2 cellular contexts compared by ENCODE assay signal in the genomic region with DNA sequence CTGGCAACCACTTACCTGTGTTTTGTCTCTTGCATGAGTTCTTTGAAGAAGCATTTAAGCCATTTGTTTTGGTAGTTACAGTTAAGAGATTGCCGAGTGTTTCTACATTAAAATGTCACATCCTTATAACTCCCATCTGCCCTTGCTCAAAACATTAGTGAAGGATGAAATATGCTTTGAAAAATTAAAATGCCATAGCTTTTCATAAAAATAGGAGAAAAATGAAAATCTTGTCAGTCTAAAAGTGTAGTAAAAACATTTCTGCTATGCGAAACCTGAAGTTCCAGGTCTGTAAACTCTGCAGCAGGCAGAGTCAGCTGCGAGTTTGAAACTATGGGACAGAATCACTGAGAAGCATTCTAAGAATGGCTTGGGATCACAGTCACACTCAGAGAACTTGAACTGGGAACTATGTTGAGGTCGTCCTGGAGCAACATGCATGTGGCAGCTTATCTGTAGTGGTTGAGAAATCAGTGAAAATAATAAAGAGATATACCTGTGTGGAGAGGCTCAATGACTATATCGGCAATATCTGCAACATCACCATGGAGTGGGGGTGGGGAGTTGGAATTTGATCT.
A peak's percentile ranks its signal among the peaks of the same experiment; 100 is the strongest.
TF ChIP-seq lines count a peak whose summit lies in the region.

No MANE protein-coding gene starts in this region.

TF ChIP-seq in HepG2, 621 proteins besides CTCF, POLR2A, EP300 and RAD21 (continued from another document):
- TF ChIP-seq, protein P1, sequence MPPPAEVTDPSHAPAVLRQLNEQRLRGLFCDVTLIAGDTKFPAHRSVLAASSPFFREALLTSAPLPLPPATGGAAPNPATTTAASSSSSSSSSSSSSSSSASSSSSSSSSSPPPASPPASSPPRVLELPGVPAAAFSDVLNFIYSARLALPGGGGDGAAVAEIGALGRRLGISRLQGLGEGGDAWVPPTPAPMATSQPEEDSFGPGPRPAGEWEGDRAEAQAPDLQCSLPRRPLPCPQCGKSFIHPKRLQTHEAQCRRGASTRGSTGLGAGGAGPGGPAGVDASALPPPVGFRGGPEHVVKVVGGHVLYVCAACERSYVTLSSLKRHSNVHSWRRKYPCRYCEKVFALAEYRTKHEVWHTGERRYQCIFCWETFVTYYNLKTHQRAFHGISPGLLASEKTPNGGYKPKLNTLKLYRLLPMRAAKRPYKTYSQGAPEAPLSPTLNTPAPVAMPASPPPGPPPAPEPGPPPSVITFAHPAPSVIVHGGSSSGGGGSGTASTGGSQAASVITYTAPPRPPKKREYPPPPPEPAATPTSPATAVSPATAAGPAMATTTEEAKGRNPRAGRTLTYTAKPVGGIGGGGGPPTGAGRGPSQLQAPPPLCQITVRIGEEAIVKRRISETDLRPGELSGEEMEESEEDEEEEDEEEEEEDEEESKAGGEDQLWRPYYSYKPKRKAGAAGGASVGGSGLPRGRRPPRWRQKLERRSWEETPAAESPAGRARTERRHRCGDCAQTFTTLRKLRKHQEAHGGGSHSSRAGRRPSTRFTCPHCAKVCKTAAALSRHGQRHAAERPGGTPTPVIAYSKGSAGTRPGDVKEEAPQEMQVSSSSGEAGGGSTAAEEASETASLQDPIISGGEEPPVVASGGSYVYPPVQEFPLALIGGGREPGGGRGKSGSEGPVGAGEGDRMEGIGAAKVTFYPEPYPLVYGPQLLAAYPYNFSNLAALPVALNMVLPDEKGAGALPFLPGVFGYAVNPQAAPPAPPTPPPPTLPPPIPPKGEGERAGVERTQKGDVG (CRISPR knock-in tag; IDR thresholded peaks at IDR 0.05; ENCODE audit: borderline replicate concordance), result no peak
- TF ChIP-seq BCL6 (CRISPR knock-in tag; IDR thresholded peaks at IDR 0.05), result peak; percentile 56

TF ChIP-seq in WTC11, 78 proteins besides CTCF, POLR2A, EP300 and RAD21 (continued from another document):
- no peak for TF ChIP-seq ZNF423 (CRISPR knock-in tag; IDR thresholded peaks at IDR 0.05)
- no peak for TF ChIP-seq ESRRA (CRISPR knock-in tag; IDR thresholded peaks at IDR 0.05; ENCODE audit: borderline replicate concordance)
- no peak for TF ChIP-seq IRF2 (CRISPR knock-in tag; IDR thresholded peaks at IDR 0.05; ENCODE audit: borderline replicate concordance, low read depth)
- TF ChIP-seq, protein P2, sequence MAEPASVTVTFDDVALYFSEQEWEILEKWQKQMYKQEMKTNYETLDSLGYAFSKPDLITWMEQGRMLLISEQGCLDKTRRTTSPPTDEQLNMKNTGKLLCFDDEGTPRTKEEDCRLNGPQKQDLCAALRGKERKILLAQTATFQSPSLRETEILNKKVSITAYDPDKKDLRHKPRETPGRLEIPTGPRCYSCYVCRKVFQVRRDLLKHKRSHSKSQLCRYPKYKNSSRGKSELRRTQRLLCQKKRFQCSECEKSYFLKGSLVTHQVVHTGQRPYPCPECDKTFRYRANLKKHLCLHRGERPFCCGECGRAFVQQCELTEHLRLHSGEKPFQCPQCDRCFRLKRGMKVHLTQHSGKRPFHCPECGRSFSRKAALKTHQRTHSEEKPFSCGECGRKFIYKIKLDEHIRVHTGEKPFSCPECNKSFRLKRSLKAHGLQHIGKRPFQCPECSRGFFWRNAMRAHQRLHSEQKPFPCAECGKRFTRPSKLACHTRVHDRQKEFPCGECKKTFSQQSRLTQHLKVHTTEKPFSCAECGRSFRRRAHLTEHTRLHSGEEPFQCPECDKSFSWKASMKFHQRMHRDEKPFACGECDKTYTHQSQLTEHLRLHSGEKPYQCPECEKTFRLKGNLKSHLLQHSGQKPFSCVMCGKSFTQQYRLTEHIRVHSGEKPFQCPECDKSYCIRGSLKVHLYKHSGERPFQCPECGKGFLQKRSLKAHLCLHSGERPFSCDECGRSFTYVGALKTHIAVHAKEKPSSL (CRISPR knock-in tag; conservative IDR thresholded peaks at IDR 0.05), result no peak
- TF ChIP-seq, protein P3, sequence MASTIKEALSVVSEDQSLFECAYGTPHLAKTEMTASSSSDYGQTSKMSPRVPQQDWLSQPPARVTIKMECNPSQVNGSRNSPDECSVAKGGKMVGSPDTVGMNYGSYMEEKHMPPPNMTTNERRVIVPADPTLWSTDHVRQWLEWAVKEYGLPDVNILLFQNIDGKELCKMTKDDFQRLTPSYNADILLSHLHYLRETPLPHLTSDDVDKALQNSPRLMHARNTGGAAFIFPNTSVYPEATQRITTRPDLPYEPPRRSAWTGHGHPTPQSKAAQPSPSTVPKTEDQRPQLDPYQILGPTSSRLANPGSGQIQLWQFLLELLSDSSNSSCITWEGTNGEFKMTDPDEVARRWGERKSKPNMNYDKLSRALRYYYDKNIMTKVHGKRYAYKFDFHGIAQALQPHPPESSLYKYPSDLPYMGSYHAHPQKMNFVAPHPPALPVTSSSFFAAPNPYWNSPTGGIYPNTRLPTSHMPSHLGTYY (CRISPR knock-in tag; IDR thresholded peaks at IDR 0.05), result no peak
- no peak for TF ChIP-seq OVOL2 (CRISPR knock-in tag; IDR thresholded peaks at IDR 0.05; ENCODE audit: borderline replicate concordance)
- TF ChIP-seq, protein P4, sequence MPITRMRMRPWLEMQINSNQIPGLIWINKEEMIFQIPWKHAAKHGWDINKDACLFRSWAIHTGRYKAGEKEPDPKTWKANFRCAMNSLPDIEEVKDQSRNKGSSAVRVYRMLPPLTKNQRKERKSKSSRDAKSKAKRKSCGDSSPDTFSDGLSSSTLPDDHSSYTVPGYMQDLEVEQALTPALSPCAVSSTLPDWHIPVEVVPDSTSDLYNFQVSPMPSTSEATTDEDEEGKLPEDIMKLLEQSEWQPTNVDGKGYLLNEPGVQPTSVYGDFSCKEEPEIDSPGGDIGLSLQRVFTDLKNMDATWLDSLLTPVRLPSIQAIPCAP (CRISPR knock-in tag; IDR thresholded peaks at IDR 0.05), result no peak
- TF ChIP-seq, protein P5, sequence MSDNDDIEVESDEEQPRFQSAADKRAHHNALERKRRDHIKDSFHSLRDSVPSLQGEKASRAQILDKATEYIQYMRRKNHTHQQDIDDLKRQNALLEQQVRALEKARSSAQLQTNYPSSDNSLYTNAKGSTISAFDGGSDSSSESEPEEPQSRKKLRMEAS (CRISPR knock-in tag; IDR thresholded peaks at IDR 0.05), result no peak
- TF ChIP-seq, protein P6, sequence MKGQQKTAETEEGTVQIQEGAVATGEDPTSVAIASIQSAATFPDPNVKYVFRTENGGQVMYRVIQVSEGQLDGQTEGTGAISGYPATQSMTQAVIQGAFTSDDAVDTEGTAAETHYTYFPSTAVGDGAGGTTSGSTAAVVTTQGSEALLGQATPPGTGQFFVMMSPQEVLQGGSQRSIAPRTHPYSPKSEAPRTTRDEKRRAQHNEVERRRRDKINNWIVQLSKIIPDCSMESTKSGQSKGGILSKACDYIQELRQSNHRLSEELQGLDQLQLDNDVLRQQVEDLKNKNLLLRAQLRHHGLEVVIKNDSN (CRISPR knock-in tag; IDR thresholded peaks at IDR 0.05), result no peak
- no peak for TF ChIP-seq RORB (CRISPR knock-in tag; IDR thresholded peaks at IDR 0.05)
- TF ChIP-seq NFE2L1 (CRISPR knock-in tag; IDR thresholded peaks at IDR 0.05), result no peak
- TF ChIP-seq EMX1 (CRISPR knock-in tag; IDR thresholded peaks at IDR 0.05), result no peak
